3 cellular contexts compared by ENCODE assay signal in genomic region chr10:24917979-24918378, GRCh38.
A peak's percentile ranks its signal among the peaks of the same experiment; 100 is the strongest.
TF ChIP-seq lines count a peak whose summit lies in the region.

No MANE protein-coding gene starts in this region.

TF ChIP-seq in HEK293, 187 proteins besides CTCF, POLR2A, EP300 and RAD21:
- TF ChIP-seq ZNF335 (tag by site-specific recombination; conservative IDR thresholded peaks at IDR 0.05) (no peak), ZNF341 (tag by site-specific recombination; IDR thresholded peaks at IDR 0.05; ENCODE audit: low read depth) (no peak)
- TF ChIP-seq, protein P1, sequence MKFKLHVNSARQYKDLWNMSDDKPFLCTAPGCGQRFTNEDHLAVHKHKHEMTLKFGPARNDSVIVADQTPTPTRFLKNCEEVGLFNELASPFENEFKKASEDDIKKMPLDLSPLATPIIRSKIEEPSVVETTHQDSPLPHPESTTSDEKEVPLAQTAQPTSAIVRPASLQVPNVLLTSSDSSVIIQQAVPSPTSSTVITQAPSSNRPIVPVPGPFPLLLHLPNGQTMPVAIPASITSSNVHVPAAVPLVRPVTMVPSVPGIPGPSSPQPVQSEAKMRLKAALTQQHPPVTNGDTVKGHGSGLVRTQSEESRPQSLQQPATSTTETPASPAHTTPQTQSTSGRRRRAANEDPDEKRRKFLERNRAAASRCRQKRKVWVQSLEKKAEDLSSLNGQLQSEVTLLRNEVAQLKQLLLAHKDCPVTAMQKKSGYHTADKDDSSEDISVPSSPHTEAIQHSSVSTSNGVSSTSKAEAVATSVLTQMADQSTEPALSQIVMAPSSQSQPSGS (tag by site-specific recombination; IDR thresholded peaks at IDR 0.05; ENCODE audit: low read depth) = peak; percentile 34; the same call in 1 of the 2 replicates

TF ChIP-seq in IMR-90, 13 proteins besides CTCF, POLR2A, EP300 and RAD21:
- no peak for TF ChIP-seq RCOR1 (IDR thresholded peaks at IDR 0.05; ENCODE audit: insufficient replicate concordance, low read length)
- TF ChIP-seq SMC3 (IDR thresholded peaks at IDR 0.05; ENCODE audit: low read depth, low read length) = no peak
- TF ChIP-seq, protein P2, sequence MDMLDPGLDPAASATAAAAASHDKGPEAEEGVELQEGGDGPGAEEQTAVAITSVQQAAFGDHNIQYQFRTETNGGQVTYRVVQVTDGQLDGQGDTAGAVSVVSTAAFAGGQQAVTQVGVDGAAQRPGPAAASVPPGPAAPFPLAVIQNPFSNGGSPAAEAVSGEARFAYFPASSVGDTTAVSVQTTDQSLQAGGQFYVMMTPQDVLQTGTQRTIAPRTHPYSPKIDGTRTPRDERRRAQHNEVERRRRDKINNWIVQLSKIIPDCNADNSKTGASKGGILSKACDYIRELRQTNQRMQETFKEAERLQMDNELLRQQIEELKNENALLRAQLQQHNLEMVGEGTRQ (IDR thresholded peaks at IDR 0.05; ENCODE audit: low read depth, low read length) = no peak
- TF ChIP-seq CEBPB (IDR thresholded peaks at IDR 0.05; ENCODE audit: low read depth, low read length) = no peak
- no peak for TF ChIP-seq BHLHE40 (IDR thresholded peaks at IDR 0.05; ENCODE audit: low read depth, low read length)
- no peak for TF ChIP-seq CHD1 (IDR thresholded peaks at IDR 0.05; ENCODE audit: low read depth, low read length)
- no peak for TF ChIP-seq MAFK (IDR thresholded peaks at IDR 0.05; ENCODE audit: low read depth, low read length)
- TF ChIP-seq FOS (IDR thresholded peaks at IDR 0.05; ENCODE audit: low read depth, low read length) = no peak
- TF ChIP-seq RFX5 (IDR thresholded peaks at IDR 0.05; ENCODE audit: low read depth, low read length) = no peak

TF ChIP-seq in K562, 482 proteins besides CTCF, POLR2A, EP300 and RAD21:
- TF ChIP-seq STAG1 (CRISPR knock-in tag; IDR thresholded peaks at IDR 0.05; ENCODE audit: borderline replicate concordance) (no peak), ZNF263 (CRISPR knock-in tag; IDR thresholded peaks at IDR 0.05; ENCODE audit: borderline replicate concordance) (0 out of 2 replicates have a peak, but pooled peaks have one; percentile 29), ATF7 (IDR thresholded peaks at IDR 0.05) (peak; percentile 34; the same call in 1 of the 2 replicates), SIN3B (IDR thresholded peaks at IDR 0.05; ENCODE audit: low read depth) (no peak), ZBTB33 (CRISPR knock-in tag; IDR thresholded peaks at IDR 0.05) (no peak), ZNF121 (CRISPR knock-in tag; conservative IDR thresholded peaks at IDR 0.05) (no peak), HMBOX1 (IDR thresholded peaks at IDR 0.05) (no peak)
- TF ChIP-seq, protein P3, sequence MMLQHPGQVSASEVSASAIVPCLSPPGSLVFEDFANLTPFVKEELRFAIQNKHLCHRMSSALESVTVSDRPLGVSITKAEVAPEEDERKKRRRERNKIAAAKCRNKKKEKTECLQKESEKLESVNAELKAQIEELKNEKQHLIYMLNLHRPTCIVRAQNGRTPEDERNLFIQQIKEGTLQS (IDR thresholded peaks at IDR 0.05) = peak; percentile 63
- TF ChIP-seq, protein P3 (CRISPR knock-in tag; conservative IDR thresholded peaks at IDR 0.05) = no peak
- TF ChIP-seq, protein P4, sequence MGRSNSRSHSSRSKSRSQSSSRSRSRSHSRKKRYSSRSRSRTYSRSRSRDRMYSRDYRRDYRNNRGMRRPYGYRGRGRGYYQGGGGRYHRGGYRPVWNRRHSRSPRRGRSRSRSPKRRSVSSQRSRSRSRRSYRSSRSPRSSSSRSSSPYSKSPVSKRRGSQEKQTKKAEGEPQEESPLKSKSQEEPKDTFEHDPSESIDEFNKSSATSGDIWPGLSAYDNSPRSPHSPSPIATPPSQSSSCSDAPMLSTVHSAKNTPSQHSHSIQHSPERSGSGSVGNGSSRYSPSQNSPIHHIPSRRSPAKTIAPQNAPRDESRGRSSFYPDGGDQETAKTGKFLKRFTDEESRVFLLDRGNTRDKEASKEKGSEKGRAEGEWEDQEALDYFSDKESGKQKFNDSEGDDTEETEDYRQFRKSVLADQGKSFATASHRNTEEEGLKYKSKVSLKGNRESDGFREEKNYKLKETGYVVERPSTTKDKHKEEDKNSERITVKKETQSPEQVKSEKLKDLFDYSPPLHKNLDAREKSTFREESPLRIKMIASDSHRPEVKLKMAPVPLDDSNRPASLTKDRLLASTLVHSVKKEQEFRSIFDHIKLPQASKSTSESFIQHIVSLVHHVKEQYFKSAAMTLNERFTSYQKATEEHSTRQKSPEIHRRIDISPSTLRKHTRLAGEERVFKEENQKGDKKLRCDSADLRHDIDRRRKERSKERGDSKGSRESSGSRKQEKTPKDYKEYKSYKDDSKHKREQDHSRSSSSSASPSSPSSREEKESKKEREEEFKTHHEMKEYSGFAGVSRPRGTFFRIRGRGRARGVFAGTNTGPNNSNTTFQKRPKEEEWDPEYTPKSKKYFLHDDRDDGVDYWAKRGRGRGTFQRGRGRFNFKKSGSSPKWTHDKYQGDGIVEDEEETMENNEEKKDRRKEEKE (IDR thresholded peaks at IDR 0.05; ENCODE audit: borderline replicate concordance in 1 of 2, control insufficient read depth in 1 of 2, low read depth in 2 of 2, low read length in 1 of 2) = no peak
